14 cellular contexts compared by ENCODE assay signal in genomic region chr17:39626171-39626670, GRCh38. TPM values are rescaled to one million over a fixed set of nuclear protein-coding genes. Genes with fewer than 3 reads are reported as not detected.
A peak's percentile ranks its signal among the peaks of the same experiment; 100 is the strongest.
DNase-seq lines count a peak whose midpoint lies in the region; ATAC-seq and TF ChIP-seq lines count a peak whose summit lies in the region.
"Had no signal": no experiment of that assay in that cellular context is flagged by ENCODE, and none has a peak within 500 bp of the region (broad histone marks: within the 10 kb centered on the region; RNA-seq: fewer than 3 reads in every experiment).

No MANE protein-coding gene starts in this region.

- peaks cover 35% of the 10 kb centered on the region for H3K4me1 Mint-ChIP-seq in central memory CD8-positive, alpha-beta T cell
- H3K4me1 Mint-ChIP-seq in naive B cell: peaks cover 33 to 44% (median 36%) of the 10 kb centered on the region in 3 donors

- no peak overlapping the region for H3K27ac Mint-ChIP-seq in central memory CD8-positive, alpha-beta T cell (ENCODE audit: low read depth)
- peak overlapping the region in 2 of 6 donors; percentile 33 to 76 for H3K27ac Mint-ChIP-seq in naive B cell

- peaks cover 6% of the 10 kb centered on the region for H3K4me1 ChIP-seq in A673 (ENCODE audit: insufficient read depth, low read length, poor library complexity, severe bottlenecking)
- H3K4me1 ChIP-seq in ES-I3 (ENCODE audit: insufficient read depth, low read length): peaks cover 28% of the 10 kb centered on the region
- H3K4me1 ChIP-seq in heart left ventricle: peaks cover 0 to 22% (median 13%) of the 10 kb centered on the region in 12 donors

- peaks cover 5% of the 10 kb centered on the region for H3K36me3 Mint-ChIP-seq in central memory CD8-positive, alpha-beta T cell (ENCODE audit: insufficient read depth)
- peaks cover 0 to 8% of the 10 kb centered on the region in 2 donors for H3K36me3 Mint-ChIP-seq in naive B cell

- TF ChIP-seq CTCF in A673 (conservative IDR thresholded peaks at IDR 0.05; ENCODE audit: low read depth, low read length): no peak
- no peak for TF ChIP-seq CTCF in heart left ventricle (IDR thresholded peaks at IDR 0.05)

- peak overlapping the region; percentile 69; the same call in 1 of the 2 replicates for H3K9ac ChIP-seq in ES-I3 (ENCODE audit: low read depth, low read length)

- no peak overlapping the region for H3K27ac ChIP-seq in A673 (ENCODE audit: low read depth, low read length, poor library complexity, severe bottlenecking)
- H3K27ac ChIP-seq in heart left ventricle: no peak overlapping the region
- H3K27ac ChIP-seq: foreskin keratinocyte had no signal

- peaks cover 50% of the 10 kb centered on the region for H3K27me3 Mint-ChIP-seq in central memory CD8-positive, alpha-beta T cell
- H3K27me3 Mint-ChIP-seq in naive B cell: peaks cover 8 to 58% (median 57%) of the 10 kb centered on the region in 3 donors

- H3K9me3 ChIP-seq in A673 (ENCODE audit: low read depth, low read length, poor library complexity, severe bottlenecking): no peaks in the 10 kb centered on the region
- H3K9me3 ChIP-seq in ES-I3 (ENCODE audit: control insufficient read depth, insufficient read depth, low read length): no peaks in the 10 kb centered on the region
- H3K9me3 ChIP-seq in heart left ventricle: no peaks in the 10 kb centered on the region

- H3K36me3 ChIP-seq in A673 (ENCODE audit: insufficient read depth, low read length, poor library complexity, severe bottlenecking): no peaks in the 10 kb centered on the region
- H3K36me3 ChIP-seq in ES-I3 (ENCODE audit: insufficient read depth, low read length): no peaks in the 10 kb centered on the region
- no peaks in the 10 kb centered on the region for H3K36me3 ChIP-seq in heart left ventricle

- no peaks in the 10 kb centered on the region for H3K9me3 Mint-ChIP-seq in central memory CD8-positive, alpha-beta T cell
- no peaks in the 10 kb centered on the region for H3K9me3 Mint-ChIP-seq in naive B cell

- H3K27me3 ChIP-seq in A673 (replicated peaks; ENCODE audit: insufficient read depth, low read depth, low read length, poor library complexity) (no peaks in the 10 kb centered on the region), heart left ventricle (peaks cover 8 to 56% (median 32%) of the 10 kb centered on the region in 9 donors)

- POLR2A ChIA-PET in A673 (lab: Charles Lee; ENCODE audit: low non-redundant PET): interaction anchor here (0.6 kb wide), 1 partner anchor 422 kb away, joined by 3 read pairs; no protein-coding TSS in a partner anchor

- 33 to 40% (median 38%) methylated on average over 15 of the region's 15 CpGs for WGBS in heart left ventricle, 4 donors

- ATAC-seq in central memory CD8-positive, alpha-beta T cell (replicated peaks; ENCODE audit: extremely low read depth, poor library complexity, severe bottlenecking): no peak
- ATAC-seq in naive B cell (ENCODE audit: low read depth in 2 of 2) (no peak), heart left ventricle (no peak)
- ATAC-seq: foreskin keratinocyte had no signal

- intact Hi-C loops in A673 (cut with micrococcal nuclease; ENCODE audit: unreplicated experiment) (no loop called here), heart left ventricle (cut with DNase I) (loop anchor here in 3 of 10 donors (10.0 kb wide), 4 partner anchors 49 to 359 kb away; partner anchors contain the start of gene PSMD3 (in 1 of the 3))

- peak overlapping the region; percentile 43 for H3K4me3 Mint-ChIP-seq in central memory CD8-positive, alpha-beta T cell
- peak overlapping the region; percentile 47 to 81 (median 72) for H3K4me3 Mint-ChIP-seq in naive B cell

- peak overlapping the region; percentile 52 for H3K4me3 ChIP-seq in A673 (ENCODE audit: low read depth, low read length, poor library complexity, severe bottlenecking)
- H3K4me3 ChIP-seq in heart left ventricle: peak overlapping the region in 2 of 12 donors; percentile 49 to 52

- DNase-seq in A673 (ENCODE audit: low spot score) (no peak), naive B cell (no peak), OCI-M1 (lab: John Stamatoyannopoulos, UW) (no peak), heart left ventricle (no peak)
- DNase-seq in central memory CD8-positive, alpha-beta T cell (ENCODE audit: low spot score in 2 of 2): no peak
- DNase-seq in activated CD4-positive, CD25-positive, alpha-beta regulatory T cell (lab: John Stamatoyannopoulos, UW): no peak
- DNase-seq: foreskin keratinocyte, KG1, NCI-H226, Right ventricle myocardium superior, trophoblast cell had no signal

- no TSS peak for BruUV-seq in A673 (replicated peaks; lab: Mats Ljungman, UMichigan)

- CTCF ChIA-PET in A673 (lab: Charles Lee): interaction anchor here (0.6 kb wide), 1 partner anchor 79 kb away, joined by 5 read pairs; no protein-coding TSS in a partner anchor

- TF ChIP-seq POLR2A in heart left ventricle (IDR thresholded peaks at IDR 0.05): no peak

RNA-seq across cellular contexts. Expression of gene PPP1R1B, which starts 0.5 kb away (rescaled TPM):
- total RNA-seq in A673 (2021): 8.2 and 11.7 TPM in 2 replicates
- polyA plus RNA-seq in naive B cell (ENCODE audit: low read depth in 6 of 6): under 1 TPM in 1 of 6 donors, not detected in 5; 0.12 TPM
- 1 to 10 TPM in 4 of 9 donors, under 1 TPM in 4, not detected in 1; 0.54 to 5.8 (median 0.88) TPM for total RNA-seq in heart left ventricle
- 1 to 10 TPM in 1 of 2 donors, under 1 TPM in 1; 0.61 to 2.5 TPM for polyA plus RNA-seq in heart left ventricle
- total RNA-seq: activated CD8-positive, alpha-beta memory T cell treated with anti-CD3 and anti-CD28 coated beads for 36 hours had no signal

RNA-seq across cellular contexts. Expression of gene STARD3, which starts 10.7 kb away (rescaled TPM):
- 21.3 and 31.4 TPM in 2 replicates for total RNA-seq in A673 (2021)
- 10 to 100 TPM; 30.7 to 53.7 (median 42.0) TPM for polyA plus RNA-seq in naive B cell (ENCODE audit: low read depth in 6 of 6)
- 10 to 100 TPM; 14.1 to 36.5 (median 19.3) TPM for total RNA-seq in heart left ventricle
- 10 to 100 TPM; 24.2 to 57.2 TPM for polyA plus RNA-seq in heart left ventricle

RNA-seq across cellular contexts. Expression of gene NEUROD2, which starts 18.5 kb away (rescaled TPM):
- total RNA-seq in A673 (2021) (not detected in 2 replicates), heart left ventricle (not detected)
- polyA plus RNA-seq in naive B cell (ENCODE audit: low read depth in 6 of 6) (under 1 TPM in 1 of 6 donors, not detected in 5; 0.09 TPM), heart left ventricle (not detected)
- total RNA-seq: activated CD8-positive, alpha-beta memory T cell treated with anti-CD3 and anti-CD28 coated beads for 36 hours; foreskin keratinocyte; mesenteric fat pad; Right ventricle myocardium superior had no signal
- polyA plus RNA-seq: foreskin keratinocyte had no signal

RNA-seq across cellular contexts. Expression of gene TCAP, which starts 38.9 kb away (rescaled TPM):
- total RNA-seq in A673 (2021): 0.54 and 0.79 TPM in 2 replicates
- under 1 TPM in 3 of 6 donors, not detected in 3; 0.12 to 0.25 (median 0.24) TPM for polyA plus RNA-seq in naive B cell (ENCODE audit: low read depth in 6 of 6)
- total RNA-seq in heart left ventricle: 1,000 to 10,000 TPM; 2,428 to 9,343 (median 4,137) TPM
- 1,000 to 10,000 TPM; 2,028 to 5,784 TPM for polyA plus RNA-seq in heart left ventricle

RNA-seq across cellular contexts. Expression of gene PNMT, which starts 42.0 kb away (rescaled TPM):
- total RNA-seq in A673 (2021): not detected in 2 replicates
- not detected for polyA plus RNA-seq in naive B cell (ENCODE audit: low read depth in 6 of 6)
- 1 to 10 TPM; 2.4 to 7.9 (median 6.0) TPM for total RNA-seq in heart left ventricle
- polyA plus RNA-seq in heart left ventricle: 10 to 100 TPM; 13.0 to 15.6 TPM
- total RNA-seq: foreskin keratinocyte had no signal
